In genomic region chr2:96142217-96143113, GRCh38 we compare ENCODE assay signal across 9 cellular contexts. TPM values are rescaled to one million over a fixed set of nuclear protein-coding genes. Genes with fewer than 3 reads are reported as not detected.
DNase-seq lines count a peak whose midpoint lies in the region; ATAC-seq and TF ChIP-seq lines count a peak whose summit lies in the region.
"Had no signal": no experiment of that assay in that cellular context is flagged by ENCODE, and none has a peak within 500 bp of the region (broad histone marks: within the 10 kb centered on the region; RNA-seq: fewer than 3 reads in every experiment).

No MANE protein-coding gene starts in this region.

- H3K4me3 Mint-ChIP-seq in endodermal cell: no peak overlapping the region

- no peak overlapping the region for H3K27ac Mint-ChIP-seq in endodermal cell

- no peak overlapping the region for H3K9ac ChIP-seq in endodermal cell (ENCODE audit: extremely low read depth, low read length, poor library complexity, severe bottlenecking)

- H3K36me3 Mint-ChIP-seq in endodermal cell (ENCODE audit: low read depth): no peaks in the 10 kb centered on the region

- no peak overlapping the region for H3K27ac ChIP-seq in endodermal cell (ENCODE audit: low read depth, low read length)

- H3K36me3 ChIP-seq in H7 (replicated peaks; ENCODE audit: control insufficient read depth, insufficient read depth, low read length) (no peaks in the 10 kb centered on the region), endodermal cell (ENCODE audit: control insufficient read depth, insufficient read depth, low read length) (no peaks in the 10 kb centered on the region), BE2C (no peaks in the 10 kb centered on the region)

- peaks cover 7% of the 10 kb centered on the region for H3K4me1 Mint-ChIP-seq in endodermal cell

- H3K27me3 Mint-ChIP-seq in endodermal cell (ENCODE audit: insufficient read depth): peaks cover 25% of the 10 kb centered on the region

- WGBS in endodermal cell (ENCODE audit: insufficient coverage in 1 of 2, insufficient read length in 1 of 2), 2 experiments: 90 to 95% methylated on average over 13 to 26 of the region's 26 CpGs

- no peak overlapping the region for H3K4me3 ChIP-seq in H7 (ENCODE audit: insufficient read depth, low read depth, low read length)
- H3K4me3 ChIP-seq in endodermal cell (ENCODE audit: low read length): no peak overlapping the region
- H3K4me3 ChIP-seq in BE2C (ENCODE audit: low read depth, low read length): no peak overlapping the region

- H3K9me3 ChIP-seq in endodermal cell (ENCODE audit: control insufficient read depth, low read length): no peaks in the 10 kb centered on the region
- H3K9me3 ChIP-seq in BE2C: no peaks in the 10 kb centered on the region

- H3K9me3 Mint-ChIP-seq in endodermal cell: no peaks in the 10 kb centered on the region

- ATAC-seq in GM21619 (IDR thresholded peaks at IDR 0.05; ENCODE audit: unreplicated experiment) (no peak), HG02938 (IDR thresholded peaks at IDR 0.05; ENCODE audit: unreplicated experiment) (no peak)

- H3K4me1 ChIP-seq in endodermal cell (ENCODE audit: control insufficient read depth, insufficient read depth, low read length): no peaks in the 10 kb centered on the region
- peaks cover 11% of the 10 kb centered on the region for H3K4me1 ChIP-seq in BE2C

- TF ChIP-seq CTCF in endodermal cell (conservative IDR thresholded peaks at IDR 0.05) (no peak), BE2C (IDR thresholded peaks at IDR 0.05; ENCODE audit: low read depth, low read length) (no peak)

- H3K27me3 ChIP-seq in H7 (ENCODE audit: control insufficient read depth, insufficient read depth, low read length): peaks cover 27% of the 10 kb centered on the region
- peaks cover 30% of the 10 kb centered on the region for H3K27me3 ChIP-seq in endodermal cell (ENCODE audit: control insufficient read depth, insufficient read depth, low read length, poor library complexity, severe bottlenecking)
- no peaks in the 10 kb centered on the region for H3K27me3 ChIP-seq in BE2C
- H3K27me3 ChIP-seq: dorsolateral prefrontal cortex had no signal

- DNase-seq in H7 (peak; percentile 77), endodermal cell (peak; percentile 74), DMS79 (lab: John Stamatoyannopoulos, UW) (no peak), BE2C (no peak)
- peak; percentile 91 for DNase-seq in activated CD4-positive, alpha-beta T cell treated with anti-CD3 and anti-CD28 coated beads for 48 hours
- DNase-seq in stimulated activated CD8-positive, alpha-beta memory T cell treated with anti-CD3 and anti-CD28 coated beads, Interleukin-7, amount 100 ng/mL, for 4 hours (ENCODE audit: low read depth in 2 of 2): peak; percentile 68 to 72

RNA-seq across cellular contexts. Expression of gene DUSP2, which starts 2.8 kb away (rescaled TPM):
- total RNA-seq in H7 (2014; rRNA removed; shearing (Covaris generic)): 2.0 and 3.6 TPM in 2 replicates
- total RNA-seq in endodermal cell: 1 to 10 TPM; 1.6 to 2.2 TPM
- polyA plus RNA-seq in endodermal cell (2013, experiment 1 of 2): 0.82 TPM
- 0.66 TPM for polyA plus RNA-seq in endodermal cell (2013, experiment 2 of 2)
- not detected for polyA plus RNA-seq in BE2C (2012; ENCODE audit: insufficient read depth, insufficient read length, low read depth)

RNA-seq across cellular contexts. Expression of gene ASTL, which starts 4.2 kb away (rescaled TPM):
- total RNA-seq in H7 (2014; rRNA removed; shearing (Covaris generic)): not detected in 2 replicates
- total RNA-seq in endodermal cell: not detected
- 0.18 TPM for polyA plus RNA-seq in endodermal cell (2013, experiment 1 of 2)
- not detected for polyA plus RNA-seq in endodermal cell (2013, experiment 2 of 2)
- not detected for polyA plus RNA-seq in BE2C (2012; ENCODE audit: insufficient read depth, insufficient read length, low read depth)

RNA-seq across cellular contexts. Expression of gene ADRA2B, which starts 26.1 kb away (rescaled TPM):
- total RNA-seq in H7 (2014; rRNA removed; shearing (Covaris generic)): 1.6 and 1.9 TPM in 2 replicates
- 1 to 10 TPM; 2.4 to 3.8 TPM for total RNA-seq in endodermal cell
- polyA plus RNA-seq in endodermal cell (2013, experiment 1 of 2): 0.96 TPM
- 1.1 TPM for polyA plus RNA-seq in endodermal cell (2013, experiment 2 of 2)
- polyA plus RNA-seq in BE2C (2012; ENCODE audit: insufficient read depth, insufficient read length, low read depth): not detected

Comparison
In these comparisons a context has a peak if more than half of its experiments do, and no peak if none do; other contexts are left out.
1. DNase-seq: peak in H7 (single experiment), activated CD4-positive, alpha-beta T cell treated with anti-CD3 and anti-CD28 coated beads for 48 hours (single experiment), endodermal cell (single experiment) and stimulated activated CD8-positive, alpha-beta memory T cell treated with anti-CD3 and anti-CD28 coated beads, Interleukin-7, amount 100 ng/mL, for 4 hours (2 of 2); none in DMS79 (single experiment) and BE2C (single experiment).